Comparison of ENCODE assay signal across 14 cellular contexts in the genomic region with DNA sequence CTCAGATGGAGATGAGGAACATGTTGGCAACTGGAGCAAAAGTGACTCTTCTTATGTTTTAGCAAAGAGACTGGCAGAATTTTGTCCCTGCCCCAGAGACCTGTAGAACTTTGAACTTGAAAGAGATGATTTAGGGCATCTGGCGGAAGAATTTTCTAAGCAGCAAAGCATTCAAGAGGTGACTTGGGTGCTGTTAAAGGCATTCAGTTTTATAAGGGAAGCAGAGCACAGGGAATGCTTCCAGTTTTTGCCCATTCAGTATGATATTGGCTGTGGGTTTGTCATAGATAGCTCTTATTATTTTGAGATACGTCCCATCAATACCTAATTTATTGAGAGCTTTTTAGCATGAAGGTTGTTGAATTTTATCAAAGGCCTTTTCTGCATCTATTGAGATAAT. TPM values are rescaled to one million over a fixed set of nuclear protein-coding genes. Genes with fewer than 3 reads are reported as not detected.
"Had no signal": no experiment of that assay in that cellular context is flagged by ENCODE, and none has a peak within 500 bp of the region (broad histone marks: within the 10 kb centered on the region; RNA-seq: fewer than 3 reads in every experiment).

No MANE protein-coding gene starts in this region.

RNA-seq across cellular contexts. Expression of gene PEG3, which starts 11.8 kb away (rescaled TPM):
- total RNA-seq: activated B cell treated with CpG ODN at 0.5 μM for 24 hours; activated CD4-positive, alpha-beta memory T cell treated with anti-CD3 and anti-CD28 coated beads for 36 hours; activated CD4-positive, alpha-beta memory T cell treated with anti-CD3 and anti-CD28 coated beads, Interleukin-2, amount 10 ng/mL, durations not matched to agents 7 days and 5 days; activated CD4-positive, alpha-beta T cell treated with anti-CD3 and anti-CD28 coated beads for 36 hours; activated CD4-positive, alpha-beta T cell treated with anti-CD3 and anti-CD28 coated beads, Interleukin-2, amount 10 ng/mL, durations not matched to agents 24 days and 14 days; activated CD4-positive, alpha-beta T cell treated with anti-CD3 and anti-CD28 coated beads, Interleukin-2, amount 10 ng/mL, durations not matched to agents 7 days and 5 days; activated CD8-positive, alpha-beta memory T cell treated with anti-CD3 and anti-CD28 coated beads for 36 hours; activated CD8-positive, alpha-beta memory T cell treated with anti-CD3 and anti-CD28 coated beads, Interleukin-2, amount 10 ng/mL, durations not matched to agents 7 days and 5 days; T-helper 1 cell treated with Interleukin-12 subunit alpha and Interleukin-12 subunit beta and Interleukin-4 antibody, amounts not matched to agents 30 ng/mL and 1 ng/mL, for 36 hours; T-helper 17 cell; T-helper 2 cell treated with Interferon-gamma antibody and Interleukin-4, amounts not matched to agents 100 ng/mL and 5 ng/mL, for 36 hours had no signal

RNA-seq across cellular contexts. Expression of gene ZIM2, which starts 11.8 kb away (rescaled TPM):
- total RNA-seq: activated B cell treated with CpG ODN at 0.5 μM for 24 hours; activated CD4-positive, alpha-beta memory T cell treated with anti-CD3 and anti-CD28 coated beads for 36 hours; activated CD4-positive, alpha-beta memory T cell treated with anti-CD3 and anti-CD28 coated beads, Interleukin-2, amount 10 ng/mL, durations not matched to agents 7 days and 5 days; activated CD4-positive, alpha-beta T cell treated with anti-CD3 and anti-CD28 coated beads for 36 hours; activated CD4-positive, alpha-beta T cell treated with anti-CD3 and anti-CD28 coated beads, Interleukin-2, amount 10 ng/mL, durations not matched to agents 24 days and 14 days; activated CD4-positive, alpha-beta T cell treated with anti-CD3 and anti-CD28 coated beads, Interleukin-2, amount 10 ng/mL, durations not matched to agents 7 days and 5 days; activated CD8-positive, alpha-beta memory T cell treated with anti-CD3 and anti-CD28 coated beads for 36 hours; activated CD8-positive, alpha-beta memory T cell treated with anti-CD3 and anti-CD28 coated beads, Interleukin-2, amount 10 ng/mL, durations not matched to agents 7 days and 5 days; activated CD8-positive, alpha-beta T cell treated with anti-CD3 and anti-CD28 coated beads for 36 hours; activated CD8-positive, alpha-beta T cell treated with anti-CD3 and anti-CD28 coated beads, Interleukin-2, amount 10 ng/mL, durations not matched to agents 7 days and 5 days; T-helper 1 cell treated with Interleukin-12 subunit alpha and Interleukin-12 subunit beta and Interleukin-4 antibody, amounts not matched to agents 30 ng/mL and 1 ng/mL, for 36 hours; T-helper 17 cell; T-helper 2 cell treated with Interferon-gamma antibody and Interleukin-4, amounts not matched to agents 100 ng/mL and 5 ng/mL, for 36 hours; WTC11 had no signal
